Comparison of ENCODE assay signal across 7 cellular contexts in the genomic region with DNA sequence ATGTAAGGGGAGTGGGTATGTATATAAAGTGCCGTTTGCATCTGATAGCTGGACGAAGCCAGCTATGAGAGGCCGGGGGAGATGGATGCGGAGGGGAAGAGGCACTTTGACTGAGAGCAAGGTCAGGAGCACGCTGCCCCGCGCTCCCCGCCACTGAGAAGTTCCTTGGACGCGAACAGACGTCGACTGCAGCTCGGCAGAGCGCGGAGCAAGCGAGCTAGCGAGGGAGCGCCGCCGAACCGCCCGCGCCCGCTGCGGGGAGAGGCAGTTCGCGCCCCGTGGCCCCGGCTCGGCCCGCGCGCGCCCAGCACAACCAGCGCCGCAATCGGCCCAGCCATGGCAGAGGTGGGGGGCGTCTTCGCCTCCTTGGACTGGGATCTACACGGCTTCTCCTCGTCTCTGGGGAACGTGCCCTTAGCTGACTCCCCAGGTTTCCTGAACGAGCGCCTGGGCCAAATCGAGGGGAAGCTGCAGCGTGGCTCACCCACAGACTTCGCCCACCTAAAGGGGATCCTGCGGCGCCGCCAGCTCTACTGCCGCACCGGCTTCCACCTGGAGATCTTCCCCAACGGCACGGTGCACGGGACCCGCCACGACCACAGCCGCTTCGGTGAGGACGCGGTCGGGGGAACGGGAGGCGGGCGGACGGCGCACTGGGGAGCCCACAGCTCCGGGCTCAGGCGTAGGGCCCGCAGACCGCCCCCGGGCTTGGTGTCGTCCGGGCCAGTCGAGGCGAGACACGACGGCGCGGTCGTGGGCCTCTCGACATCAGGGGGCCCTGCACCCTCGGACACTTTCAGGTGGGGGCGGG. TPM values are rescaled to one million over a fixed set of nuclear protein-coding genes. Genes with fewer than 3 reads are reported as not detected.
DNase-seq lines count a peak whose midpoint lies in the region; ATAC-seq and TF ChIP-seq lines count a peak whose summit lies in the region.

A gene (plus strand): TSS at position 51 of the 811 bp plus-strand sequence. CDS start 286 bp downstream, at position 337.

- no peak within 1 kb of the TSS for H3K9ac ChIP-seq in IMR-90 (ENCODE audit: low read depth, low read length)
- no peak within 1 kb of the TSS for H3K9ac ChIP-seq in mammary epithelial cell (ENCODE audit: insufficient read depth, low read length)
- H3K9ac ChIP-seq in liver (ENCODE audit: low read depth in 1 of 2, low read length in 2 of 2), result no peak within 1 kb of the TSS

- H2BK20ac ChIP-seq in IMR-90 (ENCODE audit: low read depth, low read length), result no peak within 1 kb of the TSS

- H3K27ac ChIP-seq in IMR-90 (ENCODE audit: insufficient read depth, low read length), result no peak within 1 kb of the TSS
- no peak within 1 kb of the TSS for H3K27ac ChIP-seq in mammary epithelial cell (ENCODE audit: insufficient read depth, low read depth, low read length)
- no peak within 1 kb of the TSS for H3K27ac ChIP-seq in liver (ENCODE audit: low read depth in 1 of 2, low read length in 2 of 2)
- H3K27ac ChIP-seq in suprapubic skin, result no peak within 1 kb of the TSS

- H4K20me1 ChIP-seq in IMR-90 (ENCODE audit: insufficient read depth, low read length) (no peaks in the 10 kb centered on the region), mammary epithelial cell (ENCODE audit: insufficient read depth, low read length) (no peaks in the 10 kb centered on the region)

- TF ChIP-seq CTCF in IMR-90 (conservative IDR thresholded peaks at IDR 0.05; ENCODE audit: low read depth, low read length), result no peak
- no peak for TF ChIP-seq CTCF in mammary epithelial cell (conservative IDR thresholded peaks at IDR 0.05 in 1 of 2, IDR thresholded peaks at IDR 0.05 in 1 of 2; ENCODE audit: extremely low read depth in 1 of 2, insufficient read depth in 1 of 2, low read depth in 1 of 2, low read length in 2 of 2)
- no peak for TF ChIP-seq CTCF in liver (IDR thresholded peaks at IDR 0.05; ENCODE audit: low read depth, low read length, missing input control)
- TF ChIP-seq CTCF in suprapubic skin (IDR thresholded peaks at IDR 0.05), result no peak

- TF ChIP-seq POLR2A in IMR-90 (IDR thresholded peaks at IDR 0.05; ENCODE audit: low read depth, low read length), result no peak
- TF ChIP-seq POLR2A in suprapubic skin (IDR thresholded peaks at IDR 0.05), result no peak

- H2AK5ac ChIP-seq in IMR-90 (ENCODE audit: low read depth, low read length), result no peak within 1 kb of the TSS

- H3K9me3 ChIP-seq in IMR-90 (ENCODE audit: control insufficient read depth, insufficient read depth, low read length), result no peaks in the 10 kb centered on the region
- peaks cover 4% of the 10 kb centered on the region for H3K9me3 ChIP-seq in mammary epithelial cell (replicated peaks; ENCODE audit: insufficient read depth, low read length)
- H3K9me3 ChIP-seq in liver (ENCODE audit: control insufficient read depth in 4 of 4, low read length in 3 of 4), result no peaks in the 10 kb centered on the region
- no peaks in the 10 kb centered on the region for H3K9me3 ChIP-seq in suprapubic skin

- DNase-seq in IMR-90 (no peak), mammary epithelial cell (no peak), suprapubic skin (ENCODE audit: low spot score in 2 of 2) (peak; percentile 61 to 67), NCI-H187 treated with DMSO at 0.1 percent for 48 hours (lab: John Stamatoyannopoulos, UW) (no peak), DMS79 treated with DMSO at 0.1 percent for 48 hours (lab: John Stamatoyannopoulos, UW) (no peak)

- no peak within 1 kb of the TSS for H3K23ac ChIP-seq in IMR-90 (ENCODE audit: low read depth, low read length)

- ATAC-seq in IMR-90 (ENCODE audit: low read depth) (no peak), GM21423 (IDR thresholded peaks at IDR 0.05; ENCODE audit: unreplicated experiment) (no peak)

- TF ChIP-seq RAD21 in IMR-90 (IDR thresholded peaks at IDR 0.05; ENCODE audit: low read length), result no peak
- no peak for TF ChIP-seq RAD21 in liver (IDR thresholded peaks at IDR 0.05)

- no peak within 1 kb of the TSS for H2AK9ac ChIP-seq in IMR-90 (replicated peaks; ENCODE audit: low read depth, low read length, poor library complexity)

- intact Hi-C loops in IMR-90 (cut with micrococcal nuclease), result loop anchor here (10.0 kb wide), 1 partner anchor 137 kb away; no protein-coding TSS in a partner anchor
- intact Hi-C loops in mammary epithelial cell (cut with micrococcal nuclease), result no loop called here

- no peaks in the 10 kb centered on the region for H3K79me2 ChIP-seq in mammary epithelial cell (ENCODE audit: insufficient read depth, low read length)

- H3K27me3 ChIP-seq in IMR-90 (ENCODE audit: control insufficient read depth, insufficient read depth, low read length) (peaks cover 11% of the 10 kb centered on the region), mammary epithelial cell (ENCODE audit: insufficient read depth, low read length) (no peaks in the 10 kb centered on the region), liver (ENCODE audit: control insufficient read depth in 4 of 4, insufficient read depth in 4 of 4, low read length in 3 of 4) (no peaks in the 10 kb centered on the region), suprapubic skin (no peaks in the 10 kb centered on the region)

- H3K79me1 ChIP-seq in IMR-90 (ENCODE audit: low read depth in 1 of 2, low read length in 2 of 2), result no peaks in the 10 kb centered on the region

- peak within 1 kb of the TSS; percentile 57 for H3K4me2 ChIP-seq in IMR-90 (ENCODE audit: low read depth, low read length)
- peak within 1 kb of the TSS; percentile 61 for H3K4me2 ChIP-seq in mammary epithelial cell (ENCODE audit: insufficient read depth, low read depth, low read length)

- H3K56ac ChIP-seq in IMR-90 (ENCODE audit: extremely low read depth, insufficient read depth, low read length), result no peak within 1 kb of the TSS

- H3K4me1 ChIP-seq in IMR-90 (ENCODE audit: control insufficient read depth, insufficient read depth, low read length), result no peaks in the 10 kb centered on the region
- peaks cover 20% of the 10 kb centered on the region for H3K4me1 ChIP-seq in mammary epithelial cell (ENCODE audit: insufficient read depth, low read length)
- H3K4me1 ChIP-seq in liver (ENCODE audit: control insufficient read depth in 4 of 4, insufficient read depth in 4 of 4, low read length in 3 of 4), result peaks cover 1 to 20% (median 11%) of the 10 kb centered on the region in 4 donors
- peaks cover 19% of the 10 kb centered on the region for H3K4me1 ChIP-seq in suprapubic skin

- H2BK15ac ChIP-seq in IMR-90 (ENCODE audit: low read depth, low read length), result no peak within 1 kb of the TSS

- H4K91ac ChIP-seq in IMR-90 (ENCODE audit: insufficient read depth, low read depth, low read length), result no peak within 1 kb of the TSS

- no peak within 1 kb of the TSS for H3K18ac ChIP-seq in IMR-90 (ENCODE audit: low read depth, low read length)

- 37% methylated on average over 37 of the region's 84 CpGs; no CpG with 5 or more reads in 1 of the 2 experiments for WGBS in IMR-90 (ENCODE audit: extremely low coverage in 2 of 2, insufficient read length in 1 of 2), 2 experiments
- 60% methylated on average over 15 of the region's 84 CpGs for WGBS in mammary epithelial cell (ENCODE audit: low coverage, missing lambda C conversion rate)
- WGBS in liver, result 19% methylated on average over 84 of the region's 84 CpGs
- WGBS in suprapubic skin, result 55% methylated on average over 40 of the region's 84 CpGs

- no peak within 1 kb of the TSS for H4K8ac ChIP-seq in IMR-90 (ENCODE audit: low read depth in 2 of 2, low read length in 2 of 2)

- H2BK5ac ChIP-seq in IMR-90 (ENCODE audit: low read depth, low read length, poor library complexity, severe bottlenecking), result no peak within 1 kb of the TSS

- in situ Hi-C loops in IMR-90 (cut with MboI; ENCODE audit: low sequenced_read_pairs), result no loop called here
- in situ Hi-C loops in mammary epithelial cell (cut with MboI; ENCODE audit: low sequenced_read_pairs in 2 of 2), result no loop called here

- H2AFZ ChIP-seq in IMR-90 (replicated peaks; ENCODE audit: low read length, poor library complexity) (peak within 1 kb of the TSS; percentile 71), mammary epithelial cell (ENCODE audit: low read depth, low read length) (peak within 1 kb of the TSS; percentile 69)

- H3K14ac ChIP-seq in IMR-90 (replicated peaks; ENCODE audit: low read depth, low read length), result no peak within 1 kb of the TSS

- no peak within 1 kb of the TSS for H3K4ac ChIP-seq in IMR-90 (ENCODE audit: low read depth, low read length)

- no peak within 1 kb of the TSS; the same call in 1 of the 2 replicates for H3K4me3 ChIP-seq in IMR-90 (ENCODE audit: insufficient read depth, low read depth, low read length)
- peak within 1 kb of the TSS in 2 of 3 experiments; percentile 6 to 18 for H3K4me3 ChIP-seq in mammary epithelial cell (replicated peaks in 1 of 3; ENCODE audit: insufficient read depth in 1 of 3, low read depth in 2 of 3, low read length in 3 of 3)
- H3K4me3 ChIP-seq in liver (ENCODE audit: low read depth in 1 of 3, low read length in 3 of 3), result peak within 1 kb of the TSS in 2 of 3 donors; percentile 50 to 62
- peak within 1 kb of the TSS; percentile 41 for H3K4me3 ChIP-seq in suprapubic skin

- H2BK120ac ChIP-seq in IMR-90 (ENCODE audit: low read depth, low read length), result no peak within 1 kb of the TSS

- H3K36me3 ChIP-seq in IMR-90 (ENCODE audit: control insufficient read depth, insufficient read depth, low read length) (no peaks in the 10 kb centered on the region), mammary epithelial cell (ENCODE audit: insufficient read depth, low read length) (no peaks in the 10 kb centered on the region), liver (ENCODE audit: control insufficient read depth in 4 of 4, insufficient read depth in 3 of 4, low read depth in 1 of 4, low read length in 3 of 4) (no peaks in the 10 kb centered on the region), suprapubic skin (no peaks in the 10 kb centered on the region)

- CTCF ChIA-PET in IMR-90 (lab: Yijun Ruan, JAX), result interaction anchor here (0.6 kb wide), 1 partner anchor 188 kb away, joined by 4 read pairs; no protein-coding TSS in a partner anchor
- CTCF ChIA-PET in mammary epithelial cell (lab: Charles Lee; ENCODE audit: low non-redundant PET), result no interaction called here

- POLR2A ChIA-PET in IMR-90 (lab: Charles Lee; ENCODE audit: unreplicated experiment), result no interaction called here

- TF ChIP-seq EP300 in suprapubic skin (IDR thresholded peaks at IDR 0.05), result no peak

- H3K9me1 ChIP-seq in IMR-90 (ENCODE audit: insufficient read depth, low read length), result no peaks in the 10 kb centered on the region

- no TSS peak for BruUV-seq in IMR-90 (replicated peaks; lab: Mats Ljungman, UMichigan)
- BruUV-seq in mammary epithelial cell (replicated peaks; lab: Mats Ljungman, UMichigan), result no TSS peak

- H4K5ac ChIP-seq in IMR-90 (ENCODE audit: low read depth, low read length), result no peak within 1 kb of the TSS

- dilution Hi-C loops in IMR-90 (cut with HindIII; ENCODE audit: low sequenced_read_pairs, unreplicated experiment), result no loop called here
- dilution Hi-C loops in mammary epithelial cell (cut with HindIII; ENCODE audit: low sequenced_read_pairs), result no loop called here

TF ChIP-seq in liver, 16 proteins besides CTCF, POLR2A, EP300 and RAD21 (continues in another document):
- no peak for TF ChIP-seq HNF4A (conservative IDR thresholded peaks at IDR 0.05)

RNA-seq across cellular contexts. Expression of the gene that starts here (rescaled TPM):
- total RNA-seq in IMR-90 (2012; rRNA removed) (not detected in 2 replicates), mammary epithelial cell (not detected), liver (not detected), suprapubic skin (not detected)
- polyA plus RNA-seq in IMR-90 (2012; rRNA removed) (not detected in 2 replicates), mammary epithelial cell (not detected), liver (not detected)
- polyA plus RNA-seq in IMR-90 (2012; cell fraction: cytosol; rRNA removed), result not detected in 2 replicates
- not detected in 2 replicates for polyA plus RNA-seq in IMR-90 (2012; cell fraction: nucleus; rRNA removed; ENCODE audit: low replicate concordance)
- not detected for polyA minus RNA-seq in mammary epithelial cell

Comparison
In these comparisons a context has a peak if more than half of its experiments do, and no peak if none do; other contexts are left out.
1. Peak in DNase-seq and H3K4me3 ChIP-seq in suprapubic skin; RNA of the gene not detected or under 1 TPM.